ENCODE assay signal across 1 cellular context in the genomic region with DNA sequence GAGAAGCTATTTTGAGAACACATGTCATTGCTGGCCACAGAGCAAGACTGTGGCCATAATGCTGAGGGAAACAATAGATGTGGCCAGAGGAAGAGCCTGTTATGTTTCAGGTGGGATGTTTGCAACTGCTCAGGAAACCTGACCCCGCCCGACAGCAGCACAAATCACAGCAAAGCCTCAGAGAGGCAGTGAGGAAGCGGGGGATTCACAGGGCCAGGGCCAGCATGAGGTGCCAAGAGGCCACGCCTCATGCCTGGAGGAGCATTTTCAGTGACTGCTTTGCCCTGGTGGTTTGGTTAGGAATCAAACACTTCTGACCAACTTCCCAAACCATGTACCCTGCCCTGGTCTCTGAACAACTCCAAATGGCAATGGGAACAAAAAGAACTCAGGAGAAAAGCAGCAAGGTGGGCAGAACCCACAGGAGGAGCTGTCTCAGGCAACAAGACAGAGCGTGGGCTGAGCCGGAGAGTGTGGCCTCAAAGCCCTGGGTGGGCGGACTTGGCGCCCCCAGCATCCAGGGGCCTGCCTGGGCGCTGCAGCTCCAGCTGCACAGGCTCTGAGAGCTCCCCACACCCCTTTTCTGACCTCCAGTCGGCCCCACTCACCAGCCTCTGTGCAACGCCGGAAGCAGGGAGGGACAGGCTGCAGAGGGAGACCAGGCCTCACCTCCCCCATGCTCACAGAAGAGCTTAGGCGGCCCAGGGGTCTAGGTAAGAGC.
TF ChIP-seq lines count a peak whose summit lies in the region.

No MANE protein-coding gene starts in this region.

TF ChIP-seq in GM12878, 131 proteins besides CTCF, POLR2A, EP300 and RAD21 (continued from another document):
- TF ChIP-seq, protein P1, sequence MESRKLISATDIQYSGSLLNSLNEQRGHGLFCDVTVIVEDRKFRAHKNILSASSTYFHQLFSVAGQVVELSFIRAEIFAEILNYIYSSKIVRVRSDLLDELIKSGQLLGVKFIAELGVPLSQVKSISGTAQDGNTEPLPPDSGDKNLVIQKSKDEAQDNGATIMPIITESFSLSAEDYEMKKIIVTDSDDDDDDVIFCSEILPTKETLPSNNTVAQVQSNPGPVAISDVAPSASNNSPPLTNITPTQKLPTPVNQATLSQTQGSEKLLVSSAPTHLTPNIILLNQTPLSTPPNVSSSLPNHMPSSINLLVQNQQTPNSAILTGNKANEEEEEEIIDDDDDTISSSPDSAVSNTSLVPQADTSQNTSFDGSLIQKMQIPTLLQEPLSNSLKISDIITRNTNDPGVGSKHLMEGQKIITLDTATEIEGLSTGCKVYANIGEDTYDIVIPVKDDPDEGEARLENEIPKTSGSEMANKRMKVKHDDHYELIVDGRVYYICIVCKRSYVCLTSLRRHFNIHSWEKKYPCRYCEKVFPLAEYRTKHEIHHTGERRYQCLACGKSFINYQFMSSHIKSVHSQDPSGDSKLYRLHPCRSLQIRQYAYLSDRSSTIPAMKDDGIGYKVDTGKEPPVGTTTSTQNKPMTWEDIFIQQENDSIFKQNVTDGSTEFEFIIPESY (IDR thresholded peaks at IDR 0.05): peak; percentile 47; the same call in 1 of the 2 replicates
- TF ChIP-seq SMC3 (IDR thresholded peaks at IDR 0.05; ENCODE audit: borderline replicate concordance, low read length) (no peak), RB1 (IDR thresholded peaks at IDR 0.05; ENCODE audit: borderline replicate concordance) (no peak), CREM (IDR thresholded peaks at IDR 0.05; ENCODE audit: low read depth) (peak; percentile 58), RBBP5 (conservative IDR thresholded peaks at IDR 0.05) (no peak), ZSCAN29 (IDR thresholded peaks at IDR 0.05) (no peak), CBFB (IDR thresholded peaks at IDR 0.05; ENCODE audit: low read depth) (0 out of 2 replicates have a peak, but pooled peaks have one; percentile 75), HDGF (IDR thresholded peaks at IDR 0.05) (no peak), SUPT20H (IDR thresholded peaks at IDR 0.05; ENCODE audit: borderline replicate concordance, control insufficient read depth, low read depth, low read length) (no peak), JUNB (IDR thresholded peaks at IDR 0.05) (no peak), CEBPB (IDR thresholded peaks at IDR 0.05; ENCODE audit: borderline replicate concordance in 1 of 2, low read depth in 2 of 2, low read length in 2 of 2) (no peak), EED (IDR thresholded peaks at IDR 0.05; ENCODE audit: low read depth) (peak; percentile 15), CBX3 (IDR thresholded peaks at IDR 0.05; ENCODE audit: borderline replicate concordance, low read depth) (no peak), NFIC (IDR thresholded peaks at IDR 0.05; ENCODE audit: low read depth, low read length) (0 out of 2 replicates have a peak, but pooled peaks have one; percentile 30), MEF2B (IDR thresholded peaks at IDR 0.05; ENCODE audit: partially characterized antibody, poor library complexity, severe bottlenecking) (no peak), SRF (IDR thresholded peaks at IDR 0.05; ENCODE audit: low read depth in 2 of 2, low read length in 2 of 2) (no peak)
- TF ChIP-seq, protein P2, sequence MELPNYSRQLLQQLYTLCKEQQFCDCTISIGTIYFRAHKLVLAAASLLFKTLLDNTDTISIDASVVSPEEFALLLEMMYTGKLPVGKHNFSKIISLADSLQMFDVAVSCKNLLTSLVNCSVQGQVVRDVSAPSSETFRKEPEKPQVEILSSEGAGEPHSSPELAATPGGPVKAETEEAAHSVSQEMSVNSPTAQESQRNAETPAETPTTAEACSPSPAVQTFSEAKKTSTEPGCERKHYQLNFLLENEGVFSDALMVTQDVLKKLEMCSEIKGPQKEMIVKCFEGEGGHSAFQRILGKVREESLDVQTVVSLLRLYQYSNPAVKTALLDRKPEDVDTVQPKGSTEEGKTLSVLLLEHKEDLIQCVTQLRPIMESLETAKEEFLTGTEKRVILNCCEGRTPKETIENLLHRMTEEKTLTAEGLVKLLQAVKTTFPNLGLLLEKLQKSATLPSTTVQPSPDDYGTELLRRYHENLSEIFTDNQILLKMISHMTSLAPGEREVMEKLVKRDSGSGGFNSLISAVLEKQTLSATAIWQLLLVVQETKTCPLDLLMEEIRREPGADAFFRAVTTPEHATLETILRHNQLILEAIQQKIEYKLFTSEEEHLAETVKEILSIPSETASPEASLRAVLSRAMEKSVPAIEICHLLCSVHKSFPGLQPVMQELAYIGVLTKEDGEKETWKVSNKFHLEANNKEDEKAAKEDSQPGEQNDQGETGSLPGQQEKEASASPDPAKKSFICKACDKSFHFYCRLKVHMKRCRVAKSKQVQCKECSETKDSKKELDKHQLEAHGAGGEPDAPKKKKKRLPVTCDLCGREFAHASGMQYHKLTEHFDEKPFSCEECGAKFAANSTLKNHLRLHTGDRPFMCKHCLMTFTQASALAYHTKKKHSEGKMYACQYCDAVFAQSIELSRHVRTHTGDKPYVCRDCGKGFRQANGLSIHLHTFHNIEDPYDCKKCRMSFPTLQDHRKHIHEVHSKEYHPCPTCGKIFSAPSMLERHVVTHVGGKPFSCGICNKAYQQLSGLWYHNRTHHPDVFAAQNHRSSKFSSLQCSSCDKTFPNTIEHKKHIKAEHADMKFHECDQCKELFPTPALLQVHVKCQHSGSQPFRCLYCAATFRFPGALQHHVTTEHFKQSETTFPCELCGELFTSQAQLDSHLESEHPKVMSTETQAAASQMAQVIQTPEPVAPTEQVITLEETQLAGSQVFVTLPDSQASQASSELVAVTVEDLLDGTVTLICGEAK (IDR thresholded peaks at IDR 0.05; ENCODE audit: borderline replicate concordance): no peak
